ENCODE assay signal across 8 cellular contexts in genomic region chr11:12674571-12674935, GRCh38. TPM values are rescaled to one million over a fixed set of nuclear protein-coding genes. Genes with fewer than 3 reads are reported as not detected.
DNase-seq lines count a peak whose midpoint lies in the region; ATAC-seq lines count a peak whose summit lies in the region.

No MANE protein-coding gene starts in this region.

- ATAC-seq in GM18520 (IDR thresholded peaks at IDR 0.05; ENCODE audit: unreplicated experiment), result peak; percentile 13
- peak; percentile 11 for ATAC-seq in HG02588 (IDR thresholded peaks at IDR 0.05; ENCODE audit: unreplicated experiment)
- no peak for ATAC-seq in GM18868 (IDR thresholded peaks at IDR 0.05; ENCODE audit: unreplicated experiment)

- H3K4me3 ChIP-seq in adipocyte (ENCODE audit: low read length) (peak overlapping the region; percentile 74), thymus (ENCODE audit: low read length) (peak overlapping the region; percentile 61)

- H3K27ac ChIP-seq in thymus (ENCODE audit: low read depth), result peak overlapping the region; percentile 83

- peaks cover 28% of the 10 kb centered on the region for H3K4me1 ChIP-seq in adipocyte (ENCODE audit: control insufficient read depth, insufficient read depth, low read length)
- H3K4me1 ChIP-seq in thymus (ENCODE audit: control insufficient read depth, insufficient read depth, low read length), result peaks cover 3% of the 10 kb centered on the region

- H3K36me3 ChIP-seq in adipocyte (ENCODE audit: control insufficient read depth, insufficient read depth, low read length, severe bottlenecking) (no peaks in the 10 kb centered on the region), thymus (ENCODE audit: control insufficient read depth, insufficient read depth) (no peaks in the 10 kb centered on the region)

- DNase-seq in adipocyte (ENCODE audit: low read depth) (peak; percentile 52), iPS-NIHi11 (ENCODE audit: low spot score) (peak; percentile 70), NCI-H2196 treated with DMSO at 0.1 percent for 48 hours (lab: John Stamatoyannopoulos, UW; ENCODE audit: unreplicated experiment) (no peak), NCI-H748 treated with DMSO at 0.1 percent for 48 hours (lab: John Stamatoyannopoulos, UW) (no peak)

- H3K9ac ChIP-seq in adipocyte (ENCODE audit: low read length), result peak overlapping the region; percentile 90

- WGBS in thymus, result 3% methylated on average over 46 of the region's 46 CpGs

- H3K27me3 ChIP-seq in adipocyte (replicated peaks; ENCODE audit: control insufficient read depth, insufficient read depth, low read length), result no peaks in the 10 kb centered on the region
- H3K27me3 ChIP-seq in thymus (ENCODE audit: control insufficient read depth, insufficient read depth), result peaks cover 57% of the 10 kb centered on the region

- H3K9me3 ChIP-seq in adipocyte (ENCODE audit: control insufficient read depth, low read length) (no peaks in the 10 kb centered on the region), thymus (ENCODE audit: control insufficient read depth) (no peaks in the 10 kb centered on the region)

RNA-seq across cellular contexts. Expression of gene TEAD1, which starts 0.3 kb away (rescaled TPM):
- polyA plus RNA-seq in thymus, result 3.7 TPM

Comparison
In these comparisons a context has a peak if more than half of its experiments do, and no peak if none do; other contexts are left out.
1. DNase-seq: peak in adipocyte (single experiment) and iPS-NIHi11 (single experiment); none in NCI-H2196 treated with DMSO at 0.1 percent for 48 hours (single experiment) and NCI-H748 treated with DMSO at 0.1 percent for 48 hours (single experiment).